28 cellular contexts compared by ENCODE assay signal in the genomic region with DNA sequence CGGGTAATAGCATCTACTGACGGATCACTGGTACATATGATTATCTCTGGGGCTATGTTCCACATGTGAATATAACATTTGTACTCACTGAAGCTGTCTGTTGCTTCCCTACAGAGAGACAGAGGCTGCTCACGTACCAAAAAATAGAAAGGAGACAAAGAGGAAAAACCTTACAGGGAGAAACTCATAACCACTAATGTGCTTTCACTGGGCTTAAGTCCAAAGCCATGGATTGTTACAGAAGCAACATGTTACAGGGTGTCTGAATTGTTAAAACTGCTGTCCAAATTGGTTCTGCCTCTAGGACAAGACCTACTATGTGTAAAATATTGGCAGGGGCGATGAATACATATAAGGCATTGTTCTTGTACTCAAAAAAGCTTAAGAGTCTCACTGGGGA.
A peak's percentile ranks its signal among the peaks of the same experiment; 100 is the strongest.
DNase-seq lines count a peak whose midpoint lies in the region; ATAC-seq and TF ChIP-seq lines count a peak whose summit lies in the region.
"Had no signal": no experiment of that assay in that cellular context is flagged by ENCODE, and none has a peak within 500 bp of the region (broad histone marks: within the 10 kb centered on the region; RNA-seq: fewer than 3 reads in every experiment).

No MANE protein-coding gene starts in this region.

- no peaks in the 10 kb centered on the region for H3K9me3 ChIP-seq in CD4-positive, alpha-beta T cell (ENCODE audit: control insufficient read depth, low read length)
- no peaks in the 10 kb centered on the region for H3K9me3 ChIP-seq in muscle layer of colon (ENCODE audit: low read length)
- H3K9me3 ChIP-seq: BLaER1 treated with 17β-estradiol and CSF1 and Interleukin-3, amounts not matched to agents 10 nM and 100 nM; breast epithelium; colonic mucosa; right lobe of liver; tibial artery; vagina had no signal

- ATAC-seq in CD4-positive, alpha-beta T cell (ENCODE audit: poor library complexity): no peak
- ATAC-seq: HepG2, left lobe of liver, right lobe of liver, Right ventricle myocardium inferior had no signal

- no peaks in the 10 kb centered on the region for H3K27me3 Mint-ChIP-seq in CD4-positive, alpha-beta T cell
- no peaks in the 10 kb centered on the region for H3K27me3 Mint-ChIP-seq in activated naive CD8-positive, alpha-beta T cell treated with anti-CD3 and anti-CD28 coated beads for 36 hours
- no peaks in the 10 kb centered on the region for H3K27me3 Mint-ChIP-seq in mesothelial cell of epicardium (ENCODE audit: low read depth)

- POLR2A ChIA-PET in CD4-positive, alpha-beta T cell (lab: Charles Lee): no interaction called here

- H3K4me1 Mint-ChIP-seq in CD4-positive, alpha-beta T cell (ENCODE audit: low read depth): peaks cover 95% of the 10 kb centered on the region
- peaks cover 79% of the 10 kb centered on the region for H3K4me1 Mint-ChIP-seq in activated naive CD8-positive, alpha-beta T cell treated with anti-CD3 and anti-CD28 coated beads for 36 hours
- peaks cover 21% of the 10 kb centered on the region for H3K4me1 Mint-ChIP-seq in mesothelial cell of epicardium

- no peaks in the 10 kb centered on the region for H3K9me3 Mint-ChIP-seq in CD4-positive, alpha-beta T cell
- H3K9me3 Mint-ChIP-seq in activated naive CD8-positive, alpha-beta T cell treated with anti-CD3 and anti-CD28 coated beads for 36 hours: peaks cover 1% of the 10 kb centered on the region
- no peaks in the 10 kb centered on the region for H3K9me3 Mint-ChIP-seq in mesothelial cell of epicardium

- peaks cover 56% of the 10 kb centered on the region for H3K36me3 Mint-ChIP-seq in CD4-positive, alpha-beta T cell (ENCODE audit: low read depth)
- peaks cover 62% of the 10 kb centered on the region for H3K36me3 Mint-ChIP-seq in activated naive CD8-positive, alpha-beta T cell treated with anti-CD3 and anti-CD28 coated beads for 36 hours
- H3K36me3 Mint-ChIP-seq in mesothelial cell of epicardium: peaks cover 5% of the 10 kb centered on the region

- TF ChIP-seq CTCF in AG10803 (conservative IDR thresholded peaks at IDR 0.05; ENCODE audit: low read length): no peak
- TF ChIP-seq CTCF in CD4-positive, alpha-beta T cell (IDR thresholded peaks at IDR 0.05): no peak
- TF ChIP-seq CTCF in mesothelial cell of epicardium (IDR thresholded peaks at IDR 0.05; ENCODE audit: unreplicated experiment): no peak

- no peak overlapping the region for H3K27ac ChIP-seq in CD4-positive, alpha-beta T cell (ENCODE audit: low read depth, low read length)
- peak overlapping the region; percentile 19 for H3K27ac ChIP-seq in muscle layer of colon (ENCODE audit: low read depth, low read length)
- H3K27ac ChIP-seq: BLaER1 treated with 17β-estradiol and CSF1 and Interleukin-3, amounts not matched to agents 10 nM and 100 nM; colonic mucosa; right lobe of liver; tibial artery; vagina had no signal

- DNase-seq in AG10803 (ENCODE audit: low read depth) (peak; percentile 25), SIG-M5 (lab: John Stamatoyannopoulos, UW) (no peak), mesothelial cell of epicardium (ENCODE audit: low spot score in 2 of 2, unreplicated experiment in 2 of 2) (no peak)
- DNase-seq in CD4-positive, alpha-beta T cell: no peak
- no peak for DNase-seq in activated naive CD8-positive, alpha-beta T cell treated with anti-CD3 and anti-CD28 coated beads for 36 hours
- no peak for DNase-seq in NK-92 treated with Interleukin-12 subunit alpha and Interleukin-12 subunit beta, amount 100 ng/mL, for 24 hours (lab: John Stamatoyannopoulos, UW)
- DNase-seq: activated CD8-positive, alpha-beta memory T cell treated with anti-CD3 and anti-CD28 coated beads for 24 hours; activated T-cell treated with anti-CD3 and anti-CD28 coated beads, Interleukin-2, amount 50 U/mL, for 1 hour; Calu3; colonic mucosa; DMS79 treated with DMSO at 0.1 percent for 48 hours; effector CD8-positive, alpha-beta T cell; GDM1; MV-4-11; NCI-H1436; NCI-H2081; NCI-H526; right lobe of liver; stimulated activated CD4-positive, alpha-beta T cell treated with anti-CD3 and anti-CD28 coated beads, Interleukin-12 subunit alpha, Interleukin-12 subunit beta, amount 100 ng/mL, for 4 hours; stimulated activated CD4-positive, alpha-beta T cell treated with anti-CD3 and anti-CD28 coated beads, Interleukin-2, amount 100 ng/mL, for 48 hours; tibial artery had no signal

- CTCF ChIA-PET in CD4-positive, alpha-beta T cell (lab: Charles Lee): no interaction called here

- no peak overlapping the region for H3K4me3 Mint-ChIP-seq in CD4-positive, alpha-beta T cell
- H3K4me3 Mint-ChIP-seq in activated naive CD8-positive, alpha-beta T cell treated with anti-CD3 and anti-CD28 coated beads for 36 hours: no peak overlapping the region
- H3K4me3 Mint-ChIP-seq in mesothelial cell of epicardium: no peak overlapping the region

- intact Hi-C loops in CD4-positive, alpha-beta T cell (cut with DNase I, micrococcal nuclease): no loop called here

- H3K9ac ChIP-seq in muscle layer of colon (ENCODE audit: low read length): no peak overlapping the region
- H3K9ac ChIP-seq: BLaER1 treated with 17β-estradiol and CSF1 and Interleukin-3, amounts not matched to agents 10 nM and 100 nM had no signal

- peaks cover 12% of the 10 kb centered on the region for H3K4me1 ChIP-seq in muscle layer of colon (ENCODE audit: insufficient read depth, low read length)
- H3K4me1 ChIP-seq: BLaER1 treated with 17β-estradiol and CSF1 and Interleukin-3, amounts not matched to agents 10 nM and 100 nM; colonic mucosa; right lobe of liver; vagina had no signal

- peak overlapping the region; percentile 76 for H3K27ac Mint-ChIP-seq in CD4-positive, alpha-beta T cell
- peak overlapping the region; percentile 49 for H3K27ac Mint-ChIP-seq in activated naive CD8-positive, alpha-beta T cell treated with anti-CD3 and anti-CD28 coated beads for 36 hours
- H3K27ac Mint-ChIP-seq in mesothelial cell of epicardium: no peak overlapping the region

- H3K4me3 ChIP-seq in AG10803 (ENCODE audit: low read length): no peak overlapping the region
- no peak overlapping the region for H3K4me3 ChIP-seq in muscle layer of colon (ENCODE audit: low read depth in 1 of 2, low read length in 2 of 2)
- H3K4me3 ChIP-seq: BLaER1 treated with 17β-estradiol and CSF1 and Interleukin-3, amounts not matched to agents 10 nM and 100 nM; breast epithelium; colonic mucosa; right lobe of liver; tibial artery; vagina had no signal

- no peaks in the 10 kb centered on the region for H3K36me3 ChIP-seq in muscle layer of colon (ENCODE audit: insufficient read depth, low read length)
- H3K36me3 ChIP-seq: BLaER1 treated with 17β-estradiol and CSF1 and Interleukin-3, amounts not matched to agents 10 nM and 100 nM; breast epithelium; colonic mucosa; right lobe of liver; tibial artery; vagina had no signal

- no peaks in the 10 kb centered on the region for H3K27me3 ChIP-seq in CD4-positive, alpha-beta T cell (ENCODE audit: control insufficient read depth, insufficient read depth, low read length)
- H3K27me3 ChIP-seq in muscle layer of colon (ENCODE audit: control insufficient read depth in 1 of 2, insufficient read depth in 2 of 2, low read length in 2 of 2): no peaks in the 10 kb centered on the region
- H3K27me3 ChIP-seq: BLaER1 treated with 17β-estradiol and CSF1 and Interleukin-3, amounts not matched to agents 10 nM and 100 nM; breast epithelium; colonic mucosa; right lobe of liver; tibial artery; vagina had no signal
